ENCODE assay signal across 17 cellular contexts in the genomic region with DNA sequence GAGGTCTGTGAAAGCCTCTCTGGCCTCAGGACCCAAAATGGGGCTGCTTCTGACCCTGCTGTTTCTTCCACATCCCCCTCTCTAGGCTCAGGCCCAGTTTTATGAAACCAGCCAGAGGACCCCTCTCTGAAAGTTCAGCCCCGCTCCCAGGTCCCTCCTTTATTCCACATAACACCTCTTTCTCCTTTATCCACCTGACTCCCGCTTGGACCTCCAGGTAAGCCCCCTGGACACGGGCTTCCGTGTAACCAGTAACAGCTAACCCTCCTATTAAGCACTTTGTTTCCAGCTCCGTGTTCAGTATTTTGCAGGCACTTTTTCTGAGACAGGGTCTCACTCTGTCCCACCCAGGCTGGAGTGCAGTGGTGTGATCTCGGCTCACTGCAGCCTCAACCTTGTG. TPM values are rescaled to one million over a fixed set of nuclear protein-coding genes. Genes with fewer than 3 reads are reported as not detected.
DNase-seq lines count a peak whose midpoint lies in the region; TF ChIP-seq lines count a peak whose summit lies in the region.
"Had no signal": no experiment of that assay in that cellular context is flagged by ENCODE, and none has a peak within 500 bp of the region (broad histone marks: within the 10 kb centered on the region; RNA-seq: fewer than 3 reads in every experiment).

No MANE protein-coding gene starts in this region.

- H2AK5ac ChIP-seq in mesendoderm (ENCODE audit: low read length): no peak overlapping the region

- WGBS in mesendoderm (ENCODE audit: extremely low coverage, insufficient coverage, low lambda C conversion rate): no CpG with 5 or more reads among the region's 6 CpGs

- peaks cover 6% of the 10 kb centered on the region for H3K36me3 Mint-ChIP-seq in Calu3 (ENCODE audit: insufficient read depth, unreplicated experiment)

- H3K79me1 ChIP-seq in mesendoderm (ENCODE audit: low read length): no peaks in the 10 kb centered on the region

- H3K27ac ChIP-seq in RWPE1 (peak overlapping the region; percentile 87), skeletal muscle tissue (ENCODE audit: low read depth, low read length) (peak overlapping the region; percentile 29), mesendoderm (ENCODE audit: low read depth, low read length) (no peak overlapping the region), tibial artery (no peak overlapping the region)
- H3K27ac ChIP-seq: cardiac muscle cell, PC-9 had no signal

- no TSS peak for BruUV-seq in Calu3 (replicated peaks; lab: Mats Ljungman, UMichigan)

- H3K27me3 ChIP-seq in skeletal muscle tissue (ENCODE audit: control insufficient read depth in 3 of 3, insufficient read depth in 3 of 3, low read length in 3 of 3) (no peaks in the 10 kb centered on the region), mesendoderm (ENCODE audit: insufficient read depth, low read length, poor library complexity) (no peaks in the 10 kb centered on the region), tibial artery (no peaks in the 10 kb centered on the region)
- H3K27me3 ChIP-seq: cardiac muscle cell had no signal

- H3K4me3 Mint-ChIP-seq in Calu3 (ENCODE audit: low read depth, unreplicated experiment): no peak overlapping the region

- no peaks in the 10 kb centered on the region for H3K27me3 Mint-ChIP-seq in Calu3 (ENCODE audit: unreplicated experiment)

- CTCF ChIA-PET in Calu3 (lab: Charles Lee) (no interaction called here), RWPE1 (lab: Yijun Ruan, JAX) (interaction anchor here (0.7 to 1.0 kb wide), 2 partner anchors 21 to 37 kb away, joined by 3 to 4 read pairs; no protein-coding TSS in a partner anchor)

- no peak overlapping the region for H2BK120ac ChIP-seq in mesendoderm (ENCODE audit: low read depth, low read length)

- no peak overlapping the region for H4K8ac ChIP-seq in mesendoderm (ENCODE audit: low read depth, low read length)

- H3K9me3 ChIP-seq in skeletal muscle tissue (ENCODE audit: control insufficient read depth in 3 of 3, low read length in 3 of 3): no peaks in the 10 kb centered on the region
- H3K9me3 ChIP-seq in tibial artery: no peaks in the 10 kb centered on the region

- TF ChIP-seq CTCF in Calu3 (IDR thresholded peaks at IDR 0.05; ENCODE audit: unreplicated experiment) (no peak), RWPE1 (conservative IDR thresholded peaks at IDR 0.05; ENCODE audit: low read depth) (no peak), tibial artery (IDR thresholded peaks at IDR 0.05) (no peak)

- H3K36me3 ChIP-seq in skeletal muscle tissue (ENCODE audit: control insufficient read depth in 3 of 3, insufficient read depth in 3 of 3, low read length in 3 of 3) (peaks cover 12 to 14% (median 12%) of the 10 kb centered on the region in 3 donors), mesendoderm (ENCODE audit: control insufficient read depth, insufficient read depth, low read length) (peaks cover 2% of the 10 kb centered on the region), tibial artery (peaks cover 14 to 60% (median 17%) of the 10 kb centered on the region in 3 donors)
- H3K36me3 ChIP-seq: cardiac muscle cell had no signal

- no peak overlapping the region for H4K5ac ChIP-seq in mesendoderm (ENCODE audit: low read length)

- intact Hi-C loops in Calu3 (cut with micrococcal nuclease; ENCODE audit: unreplicated experiment): no loop called here
- intact Hi-C loops in tibial artery (cut with DNase I; ENCODE audit: low total_unique reads): no loop called here

- no peak overlapping the region for H3K56ac ChIP-seq in mesendoderm (ENCODE audit: low read length)

- H3K4me1 ChIP-seq in skeletal muscle tissue (ENCODE audit: control insufficient read depth in 3 of 3, insufficient read depth in 3 of 3, low read length in 3 of 3): peaks cover 38 to 46% (median 42%) of the 10 kb centered on the region in 3 donors
- peaks cover 8% of the 10 kb centered on the region for H3K4me1 ChIP-seq in mesendoderm (ENCODE audit: control insufficient read depth, low read depth, low read length)
- H3K4me1 ChIP-seq in tibial artery: peaks cover 0 to 8% (median 3%) of the 10 kb centered on the region in 4 donors

- peak overlapping the region; percentile 2 for H3K27ac Mint-ChIP-seq in Calu3 (ENCODE audit: unreplicated experiment)

- DNase-seq in Calu3 (no peak), RWPE1 (ENCODE audit: low spot score) (no peak), islet precursor cell (peak; percentile 33), inferior parietal cortex (ENCODE audit: extremely low spot score) (no peak), mesendoderm (no peak), EL (no peak), tibial artery (no peak)
- DNase-seq: activated CD4-positive, alpha-beta T cell treated with anti-CD3 and anti-CD28 coated beads, Interleukin-2, amount 50 U/mL, for 4 hours; activated effector memory CD4-positive, alpha-beta T cell treated with Interleukin-2 at 50 U/mL for 16 hours; COR-L47; IMR-90; NCI-H1417 treated with DMSO at 0.1 percent for 48 hours; NCI-H510A treated with DMSO at 0.1 percent for 48 hours; PC-9; T-helper 1 cell had no signal

- H2BK5ac ChIP-seq in mesendoderm (ENCODE audit: low read length): no peak overlapping the region

- H3K4me1 Mint-ChIP-seq in Calu3 (ENCODE audit: low read depth, unreplicated experiment): no peaks in the 10 kb centered on the region

- POLR2A ChIA-PET in RWPE1 (lab: Yijun Ruan, JAX; ENCODE audit: low non-redundant PET): no interaction called here

- H3K4me3 ChIP-seq in skeletal muscle tissue (ENCODE audit: low read length in 3 of 3) (no peak overlapping the region), mesendoderm (ENCODE audit: low read length) (no peak overlapping the region), tibial artery (no peak overlapping the region)
- H3K4me3 ChIP-seq: cardiac muscle cell, PC-9 had no signal

- no peak overlapping the region for H3K4me2 ChIP-seq in mesendoderm (ENCODE audit: low read length)
- H3K4me2 ChIP-seq: PC-9 had no signal

- no peak overlapping the region for H3K23ac ChIP-seq in mesendoderm (ENCODE audit: low read length)

- H3K9ac ChIP-seq in skeletal muscle tissue (ENCODE audit: low read depth in 1 of 3, low read length in 3 of 3) (no peak overlapping the region), mesendoderm (ENCODE audit: low read length) (no peak overlapping the region)

- no peak overlapping the region for H3K18ac ChIP-seq in mesendoderm (ENCODE audit: low read length)

- H3K4ac ChIP-seq in mesendoderm (ENCODE audit: low read depth, low read length): no peak overlapping the region

- no peaks in the 10 kb centered on the region for H3K79me2 ChIP-seq in mesendoderm (ENCODE audit: control insufficient read depth, insufficient read depth, low read length)

- H3K9me3 Mint-ChIP-seq in Calu3 (ENCODE audit: low read depth, unreplicated experiment): no peaks in the 10 kb centered on the region

- H2BK15ac ChIP-seq in mesendoderm (replicated peaks; ENCODE audit: low read depth): no peak overlapping the region

RNA-seq across cellular contexts. Expression of gene PSME3IP1, which starts 37.4 kb away (rescaled TPM):
- total RNA-seq in Calu3 (2022): 171 and 177 TPM in 2 replicates
- 36.5 TPM for total RNA-seq in skeletal muscle tissue
- polyA plus RNA-seq in mesendoderm (2013, experiment 1 of 2): 75.7 TPM
- polyA plus RNA-seq in mesendoderm (2013, experiment 2 of 2): 77.7 TPM

RNA-seq across cellular contexts. Expression of gene RSPRY1, which starts 37.6 kb away (rescaled TPM):
- total RNA-seq in Calu3 (2022): 43.6 and 47.4 TPM in 2 replicates
- 36.5 TPM for total RNA-seq in skeletal muscle tissue
- polyA plus RNA-seq in mesendoderm (2013, experiment 1 of 2): 33.0 TPM
- polyA plus RNA-seq in mesendoderm (2013, experiment 2 of 2): 32.1 TPM

RNA-seq across cellular contexts. Expression of gene CPNE2, which starts 56.1 kb away (rescaled TPM):
- total RNA-seq in Calu3 (2022): 12.9 and 14.5 TPM in 2 replicates
- total RNA-seq in skeletal muscle tissue: 8.9 TPM
- polyA plus RNA-seq in mesendoderm (2013, experiment 1 of 2): 8.8 TPM
- 9.5 TPM for polyA plus RNA-seq in mesendoderm (2013, experiment 2 of 2)

Comparison
In these comparisons a context has a peak if more than half of its experiments do, and no peak if none do; other contexts are left out.
1. H3K27ac ChIP-seq: peak in RWPE1 (single experiment) and skeletal muscle tissue (single experiment); none in mesendoderm (single experiment) and tibial artery (0 of 2).